ENCODE assay signal across 8 cellular contexts in genomic region chr2:102103992-102104871, GRCh38. TPM values are rescaled to one million over a fixed set of nuclear protein-coding genes. Genes with fewer than 3 reads are reported as not detected.
DNase-seq lines count a peak whose midpoint lies in the region; ATAC-seq and TF ChIP-seq lines count a peak whose summit lies in the region.

No MANE protein-coding gene starts in this region.

- H3K36me3 Mint-ChIP-seq in T-helper 17 cell (ENCODE audit: low read depth), result peaks cover 3% of the 10 kb centered on the region

- DNase-seq in T-helper 17 cell (peak in 1 of 3 donors; percentile 10), astrocyte of the spinal cord (ENCODE audit: low read depth, low spot score) (peak; percentile 89), lower lobe of right lung (peak; percentile 72), NCI-H774 (lab: John Stamatoyannopoulos, UW) (no peak), NCI-H748 (lab: John Stamatoyannopoulos, UW; ENCODE audit: unreplicated experiment) (no peak)
- peak; percentile 1 to 5 for DNase-seq in stimulated activated CD8-positive, alpha-beta memory T cell treated with anti-CD3 and anti-CD28 coated beads, Interleukin-7, amount 100 ng/mL, for 1 hour (ENCODE audit: low read depth in 2 of 2)

- H3K4me1 ChIP-seq in lower lobe of right lung, result peaks cover 47% of the 10 kb centered on the region

- H3K9me3 ChIP-seq in T-helper 17 cell (ENCODE audit: control insufficient read depth, low read length, poor library complexity, severe bottlenecking) (no peaks in the 10 kb centered on the region), lower lobe of right lung (no peaks in the 10 kb centered on the region)

- H3K27me3 Mint-ChIP-seq in T-helper 17 cell, result no peaks in the 10 kb centered on the region

- peaks cover 30% of the 10 kb centered on the region for H3K4me1 Mint-ChIP-seq in T-helper 17 cell

- no peak for TF ChIP-seq CTCF in astrocyte of the spinal cord (IDR thresholded peaks at IDR 0.05; ENCODE audit: low read depth, low read length)
- no peak for TF ChIP-seq CTCF in lower lobe of right lung (IDR thresholded peaks at IDR 0.05)

- peak; percentile 74 for ATAC-seq in GM18858 (IDR thresholded peaks at IDR 0.05; ENCODE audit: unreplicated experiment)
- peak; percentile 69 for ATAC-seq in HG02938 (IDR thresholded peaks at IDR 0.05; ENCODE audit: unreplicated experiment)
- peak; percentile 77 for ATAC-seq in T-helper 17 cell
- ATAC-seq in lower lobe of right lung, result peak; percentile 82 to 83

- H3K27ac Mint-ChIP-seq in T-helper 17 cell, result peak overlapping the region; percentile 88

- in situ Hi-C loops in astrocyte of the spinal cord (cut with HindIII; ENCODE audit: low sequenced_read_pairs), result no loop called here

- H3K4me3 Mint-ChIP-seq in T-helper 17 cell, result peak overlapping the region; percentile 91

- H3K27me3 ChIP-seq in lower lobe of right lung (ENCODE audit: low read depth), result no peaks in the 10 kb centered on the region

- peak overlapping the region; percentile 66 for H3K27ac ChIP-seq in lower lobe of right lung

- no peaks in the 10 kb centered on the region for H3K36me3 ChIP-seq in lower lobe of right lung

- intact Hi-C loops in lower lobe of right lung (cut with DNase I), result no loop called here

- H3K4me3 ChIP-seq in astrocyte of the spinal cord (ENCODE audit: low read depth, low read length) (peak overlapping the region; percentile 32), lower lobe of right lung (peak overlapping the region; percentile 45)

RNA-seq across cellular contexts. Expression of gene IL1R1, which starts 38.3 kb away (rescaled TPM):
- total RNA-seq in T-helper 17 cell, result 10 to 100 TPM; 14.3 to 16.5 TPM
- total RNA-seq in lower lobe of right lung, result 152 TPM

Comparison
In these comparisons a context has a peak if more than half of its experiments do, and no peak if none do; other contexts are left out.
1. DNase-seq: peak in astrocyte of the spinal cord (single experiment), lower lobe of right lung (single experiment) and stimulated activated CD8-positive, alpha-beta memory T cell treated with anti-CD3 and anti-CD28 coated beads, Interleukin-7, amount 100 ng/mL, for 1 hour (2 of 2); none in NCI-H774 (single experiment) and NCI-H748 (single experiment).
2. Peak in every context shown above with its lines, with median percentiles within 50 percentile points of each other: ATAC-seq.